Comparison of ENCODE assay signal across 22 cellular contexts in the genomic region with DNA sequence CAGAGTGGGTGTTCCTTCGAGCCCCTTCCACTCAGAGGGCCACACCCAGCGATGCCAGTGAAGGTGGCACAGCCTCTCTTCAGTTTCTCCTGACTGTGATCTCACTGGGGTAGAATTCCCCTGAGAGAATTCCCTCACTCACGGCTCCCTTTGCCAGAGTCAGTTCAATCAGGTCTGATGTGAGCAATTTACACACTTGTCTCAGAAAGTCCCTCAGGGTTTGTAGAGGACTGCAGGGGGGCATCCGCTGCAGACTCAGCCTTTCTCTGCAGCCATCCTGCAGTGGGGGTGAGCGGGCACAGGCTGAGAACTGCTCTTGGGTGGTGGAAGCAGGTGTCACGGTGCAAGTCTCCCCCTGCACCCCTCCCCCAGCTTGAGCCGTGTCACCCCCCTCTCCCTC.
DNase-seq lines count a peak whose midpoint lies in the region; ATAC-seq, FAIRE-seq and TF ChIP-seq lines count a peak whose summit lies in the region.
"Had no signal": no experiment of that assay in that cellular context is flagged by ENCODE, and none has a peak within 500 bp of the region (broad histone marks: within the 10 kb centered on the region; RNA-seq: fewer than 3 reads in every experiment).

No MANE protein-coding gene starts in this region.

- no peak overlapping the region for H3K9ac ChIP-seq in SK-N-MC (ENCODE audit: insufficient read length)

- no peaks in the 10 kb centered on the region for H3K9me3 Mint-ChIP-seq in activated naive CD4-positive, alpha-beta T cell treated with anti-CD3 and anti-CD28 coated beads, Interleukin-2, amount 50 U/mL, for 24 hours
- no peaks in the 10 kb centered on the region for H3K9me3 Mint-ChIP-seq in CD8-positive, alpha-beta T cell

- POLR2A ChIA-PET in CD8-positive, alpha-beta T cell (lab: Charles Lee), result no interaction called here

- no peak overlapping the region for H3K4me3 ChIP-seq in CD8-positive, alpha-beta T cell (ENCODE audit: low read depth, low read length)
- H3K4me3 ChIP-seq in SK-N-MC, result peak overlapping the region; percentile 52
- H3K4me3 ChIP-seq in osteoblast (ENCODE audit: insufficient read depth, low read length), result no peak overlapping the region
- H3K4me3 ChIP-seq: MG63 had no signal

- H3K4me2 ChIP-seq in osteoblast (ENCODE audit: insufficient read depth, low read length), result no peak overlapping the region

- no peak overlapping the region for H2AFZ ChIP-seq in osteoblast (ENCODE audit: low read length)

- TF ChIP-seq CTCF in CD8-positive, alpha-beta T cell (IDR thresholded peaks at IDR 0.05), result no peak
- TF ChIP-seq CTCF in osteoblast (IDR thresholded peaks at IDR 0.05; ENCODE audit: extremely low read depth, low read depth, low read length), result no peak

- H3K27me3 Mint-ChIP-seq in activated naive CD4-positive, alpha-beta T cell treated with anti-CD3 and anti-CD28 coated beads, Interleukin-2, amount 50 U/mL, for 24 hours, result peaks cover under 1% of the 10 kb centered on the region
- no peaks in the 10 kb centered on the region for H3K27me3 Mint-ChIP-seq in CD8-positive, alpha-beta T cell (ENCODE audit: low read depth)

- H3K36me3 ChIP-seq in CD8-positive, alpha-beta T cell (ENCODE audit: insufficient read depth, low read length), result no peaks in the 10 kb centered on the region
- no peaks in the 10 kb centered on the region for H3K36me3 ChIP-seq in SK-N-MC (ENCODE audit: insufficient read depth, low read length)
- H3K36me3 ChIP-seq in osteoblast (ENCODE audit: insufficient read depth, low read length), result no peaks in the 10 kb centered on the region
- H3K36me3 ChIP-seq: MG63 had no signal

- no peaks in the 10 kb centered on the region for H3K36me3 Mint-ChIP-seq in activated naive CD4-positive, alpha-beta T cell treated with anti-CD3 and anti-CD28 coated beads, Interleukin-2, amount 50 U/mL, for 24 hours
- no peaks in the 10 kb centered on the region for H3K36me3 Mint-ChIP-seq in CD8-positive, alpha-beta T cell

- CTCF ChIA-PET in CD8-positive, alpha-beta T cell (lab: Charles Lee), result interaction anchor here (1.7 kb wide), 1 partner anchor 10 kb away, joined by 3 read pairs; no protein-coding TSS in a partner anchor

- no peaks in the 10 kb centered on the region for H3K9me3 ChIP-seq in CD8-positive, alpha-beta T cell (ENCODE audit: low read length)
- H3K9me3 ChIP-seq in SK-N-MC (ENCODE audit: low read depth, low read length), result no peaks in the 10 kb centered on the region
- H3K9me3 ChIP-seq in osteoblast (ENCODE audit: low read depth, low read length), result no peaks in the 10 kb centered on the region
- H3K9me3 ChIP-seq: MG63 had no signal

- H3K27ac Mint-ChIP-seq in activated naive CD4-positive, alpha-beta T cell treated with anti-CD3 and anti-CD28 coated beads, Interleukin-2, amount 50 U/mL, for 24 hours, result peak overlapping the region; percentile 68
- H3K27ac Mint-ChIP-seq in CD8-positive, alpha-beta T cell, result peak overlapping the region; percentile 23
- H3K27ac Mint-ChIP-seq: B cell, T-helper 17 cell had no signal

- H3K27me3 ChIP-seq in CD8-positive, alpha-beta T cell (ENCODE audit: insufficient read depth, low read length), result no peaks in the 10 kb centered on the region
- H3K27me3 ChIP-seq in osteoblast (ENCODE audit: insufficient read depth, low read length), result peaks cover 11% of the 10 kb centered on the region
- H3K27me3 ChIP-seq: MG63 had no signal

- no peak for FAIRE-seq in GM19239 (lab: Jason Lieb, UNC)
- FAIRE-seq: D721Med had no signal

- H3K4me3 Mint-ChIP-seq in activated naive CD4-positive, alpha-beta T cell treated with anti-CD3 and anti-CD28 coated beads, Interleukin-2, amount 50 U/mL, for 24 hours, result no peak overlapping the region
- H3K4me3 Mint-ChIP-seq in CD8-positive, alpha-beta T cell, result no peak overlapping the region
- H3K4me3 Mint-ChIP-seq: B cell, T-helper 17 cell had no signal

- ATAC-seq in CD8-positive, alpha-beta T cell, result no peak
- no peak for ATAC-seq in HG02610 (IDR thresholded peaks at IDR 0.05; ENCODE audit: unreplicated experiment)
- ATAC-seq: PC-3, SK-N-SH treated with all-trans-retinoic acid at 6 μM for 48 hours, T-helper 17 cell had no signal

- H3K4me1 Mint-ChIP-seq in activated naive CD4-positive, alpha-beta T cell treated with anti-CD3 and anti-CD28 coated beads, Interleukin-2, amount 50 U/mL, for 24 hours, result no peaks in the 10 kb centered on the region
- no peaks in the 10 kb centered on the region for H3K4me1 Mint-ChIP-seq in CD8-positive, alpha-beta T cell (ENCODE audit: low read depth)

- H3K4me1 ChIP-seq in CD8-positive, alpha-beta T cell (ENCODE audit: insufficient read depth, low read length), result no peaks in the 10 kb centered on the region
- no peaks in the 10 kb centered on the region for H3K4me1 ChIP-seq in osteoblast (ENCODE audit: insufficient read depth, low read length)

- H3K27ac ChIP-seq in CD8-positive, alpha-beta T cell (ENCODE audit: low read depth, low read length), result no peak overlapping the region
- H3K27ac ChIP-seq in SK-N-MC (no peak overlapping the region), osteoblast (ENCODE audit: low read depth, low read length) (no peak overlapping the region)

- no peaks in the 10 kb centered on the region for H3K79me2 ChIP-seq in osteoblast (ENCODE audit: insufficient read depth, low read length)

- no peak for DNase-seq in activated naive CD4-positive, alpha-beta T cell treated with Interleukin-2 at 50 U/mL for 16 hours
- DNase-seq in CD8-positive, alpha-beta T cell, result no peak
- peak; percentile 81 for DNase-seq in SK-N-MC (ENCODE audit: low read depth, low spot score)
- peak; percentile 67 for DNase-seq in osteoblast (ENCODE audit: insufficient read length, low spot score, missing footprints)
- no peak for DNase-seq in GM19239 (ENCODE audit: insufficient read length, low spot score)
- DNase-seq: H7, IMR-90, KG1, MG63, NCI-H1105 treated with DMSO at 0.1 percent for 48 hours, NCI-H187, NCI-H2171, NCI-H226, NCI-H524, NCI-H774, PC-3, T-helper 17 cell had no signal

- intact Hi-C loops in CD8-positive, alpha-beta T cell (cut with DNase I, micrococcal nuclease), result no loop called here

- no peaks in the 10 kb centered on the region for H4K20me1 ChIP-seq in osteoblast (ENCODE audit: insufficient read depth, low read length)

Comparison
In these comparisons a context has a peak if more than half of its experiments do, and no peak if none do; other contexts are left out.
1. DNase-seq: peak in SK-N-MC (single experiment) and osteoblast (single experiment); none in activated naive CD4-positive, alpha-beta T cell treated with Interleukin-2 at 50 U/mL for 16 hours (single experiment), CD8-positive, alpha-beta T cell (0 of 7) and GM19239 (single experiment).